23 cellular contexts compared by ENCODE assay signal in genomic region chr1:181969902-181970301, GRCh38.
"Had no signal": no experiment of that assay in that cellular context is flagged by ENCODE, and none has a peak within 500 bp of the region (broad histone marks: within the 10 kb centered on the region; RNA-seq: fewer than 3 reads in every experiment).

No MANE protein-coding gene starts in this region.

- H3K36me3 ChIP-seq: ovary, upper lobe of left lung had no signal

- ATAC-seq: activated CD8-positive, alpha-beta T cell treated with anti-CD3 and anti-CD28 coated beads for 36 hours; body of pancreas; foreskin keratinocyte; left cardiac atrium; naive thymus-derived CD4-positive, alpha-beta T cell; psoas muscle; right cardiac atrium; stimulated activated naive CD8-positive, alpha-beta T cell treated with anti-CD3 and anti-CD28 coated beads, Interleukin-15, amount 100 ng/mL, for 72 hours had no signal

- DNase-seq: activated CD4-positive, alpha-beta T cell treated with anti-CD3 and anti-CD28 coated beads for 48 hours; activated CD4-positive, CD25-positive, alpha-beta regulatory T cell; activated CD8-positive, alpha-beta T cell treated with anti-CD3 and anti-CD28 coated beads for 36 hours; activated naive CD4-positive, alpha-beta T cell treated with anti-CD3 and anti-CD28 coated beads for 36 hours; activated T-cell treated with anti-CD3 and anti-CD28 coated beads, Interleukin-2, amount 50 U/mL, for 24 hours; body of pancreas; caudate nucleus; dorsolateral prefrontal cortex; foreskin keratinocyte; glutamatergic neuron; hippocampal formation; left cardiac atrium; mesenchymal stem cell; naive thymus-derived CD4-positive, alpha-beta T cell; ovary; psoas muscle; right cardiac atrium; stimulated activated CD4-positive, alpha-beta T cell treated with anti-CD3 and anti-CD28 coated beads, Interleukin-2, amount 100 ng/mL, for 48 hours; stimulated activated naive CD8-positive, alpha-beta T cell treated with anti-CD3 and anti-CD28 coated beads, Interleukin-15, amount 100 ng/mL, for 72 hours; testis had no signal

- FAIRE-seq: islet of Langerhans, TTC549 had no signal

- H3K27me3 ChIP-seq: body of pancreas, dorsolateral prefrontal cortex, foreskin keratinocyte, ovary, testis, upper lobe of left lung had no signal

- H3K4me3 ChIP-seq: body of pancreas, dorsolateral prefrontal cortex, ovary, psoas muscle, testis, upper lobe of left lung had no signal

- H3K27ac ChIP-seq: body of pancreas, dorsolateral prefrontal cortex, foreskin keratinocyte, ovary, psoas muscle, testis, upper lobe of left lung had no signal

- H3K4me1 ChIP-seq: body of pancreas, foreskin keratinocyte, psoas muscle, testis, upper lobe of left lung had no signal

- H3K9me3 ChIP-seq: body of pancreas, ovary, psoas muscle, testis, upper lobe of left lung had no signal
